8 cellular contexts compared by ENCODE assay signal in genomic region chr20:38805958-38806854, GRCh38. TPM values are rescaled to one million over a fixed set of nuclear protein-coding genes. Genes with fewer than 3 reads are reported as not detected.
DNase-seq lines count a peak whose midpoint lies in the region; ATAC-seq and TF ChIP-seq lines count a peak whose summit lies in the region.

No MANE protein-coding gene starts in this region.

- CTCF ChIA-PET in Caco-2 (lab: Charles Lee) = interaction anchor here (1.0 kb wide), 1 partner anchor 88 kb away, joined by 6 read pairs; no protein-coding TSS in a partner anchor

- no peaks in the 10 kb centered on the region for H3K9me2 ChIP-seq in DOHH2 (replicated peaks; ENCODE audit: control insufficient read depth, low read length)

- no peak for TF ChIP-seq POLR2A in NB4 (IDR thresholded peaks at IDR 0.05; ENCODE audit: extremely low read depth, insufficient read length)

- peak; percentile 48 for DNase-seq in NB4 (ENCODE audit: low read depth)
- DNase-seq in Right ventricle myocardium superior = no peak
- peak; percentile 18 for DNase-seq in progenitor cell of endocrine pancreas (ENCODE audit: low spot score, unreplicated experiment)
- no peak for DNase-seq in SIG-M5 treated with dmso at 0.1 percent for 504 hours (lab: John Stamatoyannopoulos, UW; ENCODE audit: unreplicated experiment)
- no peak for DNase-seq in Caco-2

- peak overlapping the region; percentile 97 for H3K27ac Mint-ChIP-seq in activated T-helper 17 cell treated with anti-CD3 and anti-CD28 coated beads, Interleukin-2, amount 50 U/mL, for 72 hours
- H3K27ac Mint-ChIP-seq in progenitor cell of endocrine pancreas (no peak overlapping the region), Caco-2 (ENCODE audit: unreplicated experiment) (no peak overlapping the region)

- H3K27me3 ChIP-seq in DOHH2 (ENCODE audit: control insufficient read depth, low read length) (no peaks in the 10 kb centered on the region), Caco-2 (replicated peaks; ENCODE audit: control insufficient read depth, insufficient read depth, low read length) (peaks cover 7% of the 10 kb centered on the region)

- H3K4me1 ChIP-seq in DOHH2 (ENCODE audit: control insufficient read depth, low read length) = peaks cover 70% of the 10 kb centered on the region
- H3K4me1 ChIP-seq in Caco-2 = no peaks in the 10 kb centered on the region

- H3K27me3 Mint-ChIP-seq in activated T-helper 17 cell treated with anti-CD3 and anti-CD28 coated beads, Interleukin-2, amount 50 U/mL, for 72 hours = no peaks in the 10 kb centered on the region
- H3K27me3 Mint-ChIP-seq in progenitor cell of endocrine pancreas (peaks cover 62% of the 10 kb centered on the region), Caco-2 (ENCODE audit: insufficient read depth, unreplicated experiment) (peaks cover 14% of the 10 kb centered on the region)

- ATAC-seq in activated T-helper 17 cell treated with anti-CD3 and anti-CD28 coated beads, Interleukin-2, amount 50 U/mL, for 72 hours (replicated peaks) = peak; percentile 26
- ATAC-seq in Right ventricle myocardium superior (ENCODE audit: poor library complexity) (peak; percentile 35), GM21526 (IDR thresholded peaks at IDR 0.05; ENCODE audit: low FRiP score, unreplicated experiment) (no peak)

- H3K4me3 Mint-ChIP-seq in activated T-helper 17 cell treated with anti-CD3 and anti-CD28 coated beads, Interleukin-2, amount 50 U/mL, for 72 hours = peak overlapping the region; percentile 89
- H3K4me3 Mint-ChIP-seq in progenitor cell of endocrine pancreas (ENCODE audit: low read depth) (peak overlapping the region; percentile 66), Caco-2 (ENCODE audit: unreplicated experiment) (no peak overlapping the region)

- BruUV-seq in Caco-2 (replicated peaks; lab: Mats Ljungman, UMichigan) = no TSS peak

- peaks cover 38% of the 10 kb centered on the region for H3K4me1 Mint-ChIP-seq in activated T-helper 17 cell treated with anti-CD3 and anti-CD28 coated beads, Interleukin-2, amount 50 U/mL, for 72 hours
- H3K4me1 Mint-ChIP-seq in progenitor cell of endocrine pancreas (ENCODE audit: low read depth) (no peaks in the 10 kb centered on the region), Caco-2 (ENCODE audit: low read depth, unreplicated experiment) (no peaks in the 10 kb centered on the region)

- peak overlapping the region; percentile 87 for H3K4me2 ChIP-seq in DOHH2 (ENCODE audit: low read length)

- peaks cover 22% of the 10 kb centered on the region for H3F3A ChIP-seq in DOHH2 (ENCODE audit: control insufficient read depth, insufficient read depth)

- H3K36me3 ChIP-seq in DOHH2 (ENCODE audit: control insufficient read depth, low read length) = peaks cover 52% of the 10 kb centered on the region
- no peaks in the 10 kb centered on the region for H3K36me3 ChIP-seq in Caco-2 (ENCODE audit: control insufficient read depth, insufficient read depth, low read length)

- H4K20me1 ChIP-seq in DOHH2 (ENCODE audit: control insufficient read depth, insufficient read depth, low read depth, low read length) = peaks cover 32% of the 10 kb centered on the region

- H3K36me3 Mint-ChIP-seq in activated T-helper 17 cell treated with anti-CD3 and anti-CD28 coated beads, Interleukin-2, amount 50 U/mL, for 72 hours (ENCODE audit: low read depth) = peaks cover 59% of the 10 kb centered on the region
- no peaks in the 10 kb centered on the region for H3K36me3 Mint-ChIP-seq in progenitor cell of endocrine pancreas (ENCODE audit: insufficient read depth)
- H3K36me3 Mint-ChIP-seq in Caco-2 (ENCODE audit: insufficient read depth, unreplicated experiment) = no peaks in the 10 kb centered on the region

- peaks cover 57% of the 10 kb centered on the region for H3K79me2 ChIP-seq in DOHH2 (ENCODE audit: control insufficient read depth, low read length)

- H3K4me3 ChIP-seq in DOHH2 (ENCODE audit: low read length) (peak overlapping the region; percentile 98), NB4 (ENCODE audit: low read depth, low read length) (peak overlapping the region; percentile 55), Caco-2 (ENCODE audit: low read depth, low read length) (no peak overlapping the region)

- no peaks in the 10 kb centered on the region for H3K9me3 Mint-ChIP-seq in activated T-helper 17 cell treated with anti-CD3 and anti-CD28 coated beads, Interleukin-2, amount 50 U/mL, for 72 hours
- H3K9me3 Mint-ChIP-seq in progenitor cell of endocrine pancreas (ENCODE audit: low read depth) (no peaks in the 10 kb centered on the region), Caco-2 (ENCODE audit: unreplicated experiment) (no peaks in the 10 kb centered on the region)

- POLR2A ChIA-PET in Caco-2 (lab: Charles Lee) = no interaction called here

- H3K9me3 ChIP-seq in DOHH2 (ENCODE audit: control insufficient read depth, insufficient read depth, low read length) (no peaks in the 10 kb centered on the region), Caco-2 (no peaks in the 10 kb centered on the region)

- TF ChIP-seq CTCF in DOHH2 (IDR thresholded peaks at IDR 0.05; ENCODE audit: low read depth, low read length, poor library complexity, severe bottlenecking) = peak; percentile 54
- TF ChIP-seq CTCF in NB4 (IDR thresholded peaks at IDR 0.05; ENCODE audit: low read depth, low read length) = peak; percentile 19
- no peak for TF ChIP-seq CTCF in progenitor cell of endocrine pancreas (IDR thresholded peaks at IDR 0.05; ENCODE audit: unreplicated experiment)
- TF ChIP-seq CTCF in Caco-2 (IDR thresholded peaks at IDR 0.05; ENCODE audit: insufficient read depth in 1 of 2, low read depth in 1 of 2, low read length in 1 of 2, severe bottlenecking in 1 of 2, unreplicated experiment in 1 of 2) = no peak

- peak overlapping the region; percentile 90 for H3K27ac ChIP-seq in DOHH2 (ENCODE audit: low read depth, low read length)

- intact Hi-C loops in Right ventricle myocardium superior (cut with DNase I) (no loop called here), Caco-2 (cut with micrococcal nuclease; ENCODE audit: unreplicated experiment) (no loop called here)

RNA-seq across cellular contexts. Expression of gene PPP1R16B, which starts 0.7 kb away (rescaled TPM):
- total RNA-seq in activated T-helper 17 cell treated with anti-CD3 and anti-CD28 coated beads, Interleukin-2, amount 50 U/mL, for 72 hours = 10 to 100 TPM; 77.2 to 79.5 TPM
- 6.8 TPM for total RNA-seq in Right ventricle myocardium superior
- total RNA-seq in progenitor cell of endocrine pancreas = not detected in 2 replicates
- not detected in 2 replicates for total RNA-seq in Caco-2 (2022)

RNA-seq across cellular contexts. Expression of gene ACTR5, which starts 57.9 kb away (rescaled TPM):
- 10 to 100 TPM in 1 of 2 donors, 1 to 10 TPM in 1; 9.9 to 10.4 TPM for total RNA-seq in activated T-helper 17 cell treated with anti-CD3 and anti-CD28 coated beads, Interleukin-2, amount 50 U/mL, for 72 hours
- total RNA-seq in Right ventricle myocardium superior (3.2 TPM), progenitor cell of endocrine pancreas (9.8 and 10.3 TPM in 2 replicates), Caco-2 (2022) (18.2 and 20.0 TPM in 2 replicates)

Comparison
In these comparisons a context has a peak if more than half of its experiments do, and no peak if none do; other contexts are left out.
1. CTCF ChIP-seq: peak in DOHH2 (single experiment) and NB4 (single experiment); none in progenitor cell of endocrine pancreas (single experiment) and Caco-2 (0 of 2).
2. DNase-seq: peak in NB4 (single experiment) and progenitor cell of endocrine pancreas (single experiment); none in Right ventricle myocardium superior (single experiment), SIG-M5 treated with dmso at 0.1 percent for 504 hours (single experiment) and Caco-2 (0 of 2).
3. RNA of gene PPP1R16B, which starts 0.7 kb away (total RNA-seq): 77.2 to 79.5 TPM in activated T-helper 17 cell treated with anti-CD3 and anti-CD28 coated beads, Interleukin-2, amount 50 U/mL, for 72 hours; 6.8 TPM in Right ventricle myocardium superior (single experiment), not detected in progenitor cell of endocrine pancreas and not detected in Caco-2; every median in the first group is over 10 times any median in the second.